Comparison of ENCODE assay signal across 16 cellular contexts in genomic region chr7:44595934-44596635, GRCh38. TPM values are rescaled to one million over a fixed set of nuclear protein-coding genes. Genes with fewer than 3 reads are reported as not detected.
DNase-seq lines count a peak whose midpoint lies in the region; ATAC-seq and TF ChIP-seq lines count a peak whose summit lies in the region.
"Had no signal": no experiment of that assay in that cellular context is flagged by ENCODE, and none has a peak within 500 bp of the region (broad histone marks: within the 10 kb centered on the region; RNA-seq: fewer than 3 reads in every experiment).

No MANE protein-coding gene starts in this region.

- H3K9ac ChIP-seq in OCI-LY1 (ENCODE audit: low read length) (no peak overlapping the region), colonic mucosa (ENCODE audit: low read depth in 2 of 2, low read length in 2 of 2) (no peak overlapping the region)

- no peak for ATAC-seq in GM21390 (IDR thresholded peaks at IDR 0.05; ENCODE audit: unreplicated experiment)
- ATAC-seq: stimulated activated naive B cell treated with anti-CD40 and anti-IgM and Interleukin-4, amounts not matched to agents 10 μg/mL and 1 μg/mL and 100 μg/mL, for 72 hours had no signal

- H3K27ac ChIP-seq in OCI-LY1 (ENCODE audit: low read depth, low read length, poor library complexity, severe bottlenecking) (peak overlapping the region; percentile 28), colonic mucosa (no peak overlapping the region)
- H3K27ac ChIP-seq: C4-2B, SJSA1, vagina had no signal

- no peaks in the 10 kb centered on the region for H3K79me2 ChIP-seq in OCI-LY1 (ENCODE audit: insufficient read depth, low read length)

- H3K27me3 ChIP-seq in OCI-LY1 (ENCODE audit: insufficient read depth, low read length), result no peaks in the 10 kb centered on the region
- no peaks in the 10 kb centered on the region for H3K27me3 ChIP-seq in colonic mucosa
- H3K27me3 ChIP-seq: SJSA1, vagina had no signal

- peaks cover 3% of the 10 kb centered on the region; the same call in 1 of the 2 replicates for H3K9me3 ChIP-seq in OCI-LY1 (ENCODE audit: low read length)
- H3K9me3 ChIP-seq in colonic mucosa, result no peaks in the 10 kb centered on the region
- H3K9me3 ChIP-seq: SJSA1, vagina had no signal

- intact Hi-C loops in colonic mucosa (cut with DNase I), result loop anchor here (10.0 kb wide), 2 partner anchors 169 to 539 kb away; no protein-coding TSS in a partner anchor

- no peaks in the 10 kb centered on the region for H4K20me1 ChIP-seq in OCI-LY1 (ENCODE audit: insufficient read depth, low read length)

- no peaks in the 10 kb centered on the region for H3K9me2 ChIP-seq in OCI-LY1 (ENCODE audit: low read depth, low read length)

- TF ChIP-seq CTCF in OCI-LY1 (IDR thresholded peaks at IDR 0.05; ENCODE audit: low read length), result no peak
- TF ChIP-seq CTCF in fibroblast of pulmonary artery (IDR thresholded peaks at IDR 0.05; ENCODE audit: low read length, missing control alignments), result peak; percentile 8
- no peak for TF ChIP-seq CTCF in colonic mucosa (IDR thresholded peaks at IDR 0.05)

- H2AFZ ChIP-seq in OCI-LY1 (ENCODE audit: low read length), result no peak overlapping the region

- DNase-seq in DMS79 (lab: John Stamatoyannopoulos, UW) (peak; percentile 87), fibroblast of pulmonary artery (ENCODE audit: low read depth) (peak; percentile 74), myocyte (ENCODE audit: low read depth) (peak; percentile 24), colonic mucosa (no peak), NCI-H446 (lab: John Stamatoyannopoulos, UW) (no peak), AG20443 (ENCODE audit: low spot score) (no peak)
- DNase-seq: amygdala; immature natural killer cell; NCI-H1694; stimulated activated CD4-positive, alpha-beta T cell treated with anti-CD3 and anti-CD28 coated beads, Interleukin-4, amount 100 ng/mL, for 24 hours; stimulated activated naive B cell treated with anti-CD40 and anti-IgM and Interleukin-4, amounts not matched to agents 10 μg/mL and 1 μg/mL and 100 μg/mL, for 72 hours had no signal

- H3K4me1 ChIP-seq in OCI-LY1 (ENCODE audit: insufficient read depth, low read length, severe bottlenecking) (peaks cover 14% of the 10 kb centered on the region), colonic mucosa (no peaks in the 10 kb centered on the region)
- H3K4me1 ChIP-seq: SJSA1, vagina had no signal

- H3F3A ChIP-seq in OCI-LY1 (ENCODE audit: insufficient read depth, low read length), result no peaks in the 10 kb centered on the region

- H3K36me3 ChIP-seq in OCI-LY1 (ENCODE audit: insufficient read depth, low read length) (no peaks in the 10 kb centered on the region), colonic mucosa (no peaks in the 10 kb centered on the region)
- H3K36me3 ChIP-seq: SJSA1, vagina had no signal

- no peak overlapping the region; the same call in 1 of the 2 replicates for H3K4me2 ChIP-seq in OCI-LY1 (ENCODE audit: low read length)

- H3K4me3 ChIP-seq in OCI-LY1 (ENCODE audit: low read depth, low read length, poor library complexity, severe bottlenecking), result no peak overlapping the region
- H3K4me3 ChIP-seq in fibroblast of pulmonary artery (replicated peaks; ENCODE audit: low read depth, low read length), result no peak overlapping the region
- H3K4me3 ChIP-seq in colonic mucosa, result no peak overlapping the region
- H3K4me3 ChIP-seq: SJSA1, vagina had no signal

RNA-seq across cellular contexts. Expression of gene OGDH, which starts 10.3 kb away (rescaled TPM):
- total RNA-seq in myocyte, result 172 and 183 TPM in 2 replicates
- polyA plus RNA-seq in myocyte (2012), result 86.7 TPM
- 100 to 1,000 TPM; 142 to 164 TPM for total RNA-seq in colonic mucosa

RNA-seq across cellular contexts. Expression of gene TMED4, which starts 14.1 kb away (rescaled TPM):
- total RNA-seq in myocyte, result 338 and 363 TPM in 2 replicates
- polyA plus RNA-seq in myocyte (2012), result 123 TPM
- total RNA-seq in colonic mucosa, result 10 to 100 TPM; 81.7 to 96.9 TPM

RNA-seq across cellular contexts. Expression of gene DDX56, which starts 22.4 kb away (rescaled TPM):
- total RNA-seq in myocyte (118 and 123 TPM in 2 replicates), colonic mucosa (10 to 100 TPM; 41.1 to 90.6 TPM)
- polyA plus RNA-seq in myocyte (2012), result 85.8 TPM

RNA-seq across cellular contexts. Expression of gene NPC1L1, which starts 55.0 kb away (rescaled TPM):
- total RNA-seq in myocyte (not detected in 2 replicates), colonic mucosa (under 1 TPM; 0.10 to 0.11 TPM)
- 0.01 TPM for polyA plus RNA-seq in myocyte (2012)
- total RNA-seq: SJSA1 had no signal
- polyA plus RNA-seq: immature natural killer cell had no signal

Comparison
In these comparisons a context has a peak if more than half of its experiments do, and no peak if none do; other contexts are left out.
1. DNase-seq: peak in DMS79 (single experiment), fibroblast of pulmonary artery (single experiment) and myocyte (single experiment); none in colonic mucosa (single experiment), NCI-H446 (0 of 2) and AG20443 (single experiment).